ENCODE assay signal across 14 cellular contexts in genomic region chr22:39401301-39401631, GRCh38. TPM values are rescaled to one million over a fixed set of nuclear protein-coding genes. Genes with fewer than 3 reads are reported as not detected.
DNase-seq lines count a peak whose midpoint lies in the region; ATAC-seq and TF ChIP-seq lines count a peak whose summit lies in the region.
"Had no signal": no experiment of that assay in that cellular context is flagged by ENCODE, and none has a peak within 500 bp of the region (broad histone marks: within the 10 kb centered on the region; RNA-seq: fewer than 3 reads in every experiment).

No MANE protein-coding gene starts in this region.

- peaks cover 24% of the 10 kb centered on the region for H3K79me2 ChIP-seq in PC-9 (ENCODE audit: low read depth)

- H3K4me2 ChIP-seq in PC-9: peak overlapping the region; percentile 99; the same call in 1 of the 2 replicates

- no peaks in the 10 kb centered on the region for H4K20me1 ChIP-seq in PC-9 (ENCODE audit: insufficient read depth)

- no peaks in the 10 kb centered on the region for H3F3A ChIP-seq in PC-9 (ENCODE audit: insufficient read depth, low read depth)

- ATAC-seq in GM18505 (IDR thresholded peaks at IDR 0.05; ENCODE audit: unreplicated experiment): no peak
- ATAC-seq: A549 had no signal

- no peak overlapping the region for H3K9ac ChIP-seq in endodermal cell (ENCODE audit: extremely low read depth, low read length, poor library complexity, severe bottlenecking)

- no peaks in the 10 kb centered on the region for H3K9me3 Mint-ChIP-seq in activated CD4-positive, alpha-beta T cell treated with anti-CD3 and anti-CD28 coated beads, Interleukin-2, amount 10 ng/mL, durations not matched to agents 24 days and 14 days
- H3K9me3 Mint-ChIP-seq in endodermal cell (no peaks in the 10 kb centered on the region), progenitor cell of endocrine pancreas (ENCODE audit: low read depth) (no peaks in the 10 kb centered on the region)

- no peaks in the 10 kb centered on the region for H3K27me3 Mint-ChIP-seq in activated CD4-positive, alpha-beta T cell treated with anti-CD3 and anti-CD28 coated beads, Interleukin-2, amount 10 ng/mL, durations not matched to agents 24 days and 14 days
- no peaks in the 10 kb centered on the region for H3K27me3 Mint-ChIP-seq in endodermal cell (ENCODE audit: insufficient read depth)
- H3K27me3 Mint-ChIP-seq in progenitor cell of endocrine pancreas: no peaks in the 10 kb centered on the region

- intact Hi-C loops in activated CD4-positive, alpha-beta T cell treated with anti-CD3 and anti-CD28 coated beads, Interleukin-2, amount 10 ng/mL, durations not matched to agents 24 days and 14 days (cut with micrococcal nuclease): no loop called here
- intact Hi-C loops in PC-9 (cut with micrococcal nuclease; ENCODE audit: unreplicated experiment): no loop called here

- H3K4me3 ChIP-seq in PC-9: no peak overlapping the region
- H3K4me3 ChIP-seq in endodermal cell (ENCODE audit: low read length): no peak overlapping the region
- H3K4me3 ChIP-seq: A549 had no signal

- WGBS in endodermal cell (ENCODE audit: insufficient coverage in 1 of 2, insufficient read length in 1 of 2), 2 experiments: 94 to 95% methylated on average over 3 to 4 of the region's 4 CpGs

- H3K4me1 ChIP-seq in PC-9 (replicated peaks; ENCODE audit: insufficient read depth) (peaks cover 6% of the 10 kb centered on the region), endodermal cell (ENCODE audit: control insufficient read depth, insufficient read depth, low read length) (peaks cover 8% of the 10 kb centered on the region)

- CTCF ChIA-PET in PC-9 (lab: Charles Lee): interaction anchor here (0.6 kb wide), 1 partner anchor 159 kb away, joined by 4 read pairs; no protein-coding TSS in a partner anchor

- H3K36me3 Mint-ChIP-seq in activated CD4-positive, alpha-beta T cell treated with anti-CD3 and anti-CD28 coated beads, Interleukin-2, amount 10 ng/mL, durations not matched to agents 24 days and 14 days (ENCODE audit: low read depth): peaks cover 31% of the 10 kb centered on the region
- H3K36me3 Mint-ChIP-seq in endodermal cell (ENCODE audit: low read depth): peaks cover 17% of the 10 kb centered on the region
- peaks cover 3% of the 10 kb centered on the region for H3K36me3 Mint-ChIP-seq in progenitor cell of endocrine pancreas (ENCODE audit: insufficient read depth)

- no peak overlapping the region for H2AFZ ChIP-seq in PC-9

- TF ChIP-seq CTCF in PC-9 (conservative IDR thresholded peaks at IDR 0.05) (no peak), endodermal cell (conservative IDR thresholded peaks at IDR 0.05) (no peak), progenitor cell of endocrine pancreas (IDR thresholded peaks at IDR 0.05; ENCODE audit: unreplicated experiment) (no peak)

- H3K9me2 ChIP-seq in PC-9 (ENCODE audit: insufficient read depth): no peaks in the 10 kb centered on the region

- no TSS peak for BruUV-seq in PC-9 (replicated peaks; lab: Mats Ljungman, UMichigan)

- H3K4me3 Mint-ChIP-seq in activated CD4-positive, alpha-beta T cell treated with anti-CD3 and anti-CD28 coated beads, Interleukin-2, amount 10 ng/mL, durations not matched to agents 24 days and 14 days: peak overlapping the region; percentile 90
- H3K4me3 Mint-ChIP-seq in endodermal cell: peak overlapping the region; percentile 82
- peak overlapping the region; percentile 92 for H3K4me3 Mint-ChIP-seq in progenitor cell of endocrine pancreas (ENCODE audit: low read depth)

- DNase-seq in activated CD4-positive, alpha-beta T cell treated with anti-CD3 and anti-CD28 coated beads, Interleukin-2, amount 10 ng/mL, durations not matched to agents 24 days and 14 days: no peak
- DNase-seq in activated CD4-positive, alpha-beta T cell treated with anti-CD3 and anti-CD28 coated beads, Interleukin-2, amount 50 U/mL, for 1 hour: no peak
- DNase-seq in PC-9 (no peak), endodermal cell (no peak), progenitor cell of endocrine pancreas (ENCODE audit: low spot score, unreplicated experiment) (no peak), NCI-H510A treated with DMSO at 0.1 percent for 48 hours (lab: John Stamatoyannopoulos, UW) (no peak), 8988T (no peak)
- DNase-seq: activated effector memory CD4-positive, alpha-beta T cell treated with Interleukin-2 at 50 U/mL for 16 hours; kidney glomerular epithelial cell; NCI-H2171 had no signal

- H3K4me1 Mint-ChIP-seq in activated CD4-positive, alpha-beta T cell treated with anti-CD3 and anti-CD28 coated beads, Interleukin-2, amount 10 ng/mL, durations not matched to agents 24 days and 14 days: peaks cover 30% of the 10 kb centered on the region
- H3K4me1 Mint-ChIP-seq in endodermal cell: peaks cover 9% of the 10 kb centered on the region
- H3K4me1 Mint-ChIP-seq in progenitor cell of endocrine pancreas (ENCODE audit: low read depth): peaks cover 8% of the 10 kb centered on the region

- POLR2A ChIA-PET in PC-9 (lab: Charles Lee; ENCODE audit: unreplicated experiment): interaction anchor here (0.7 kb wide), 1 partner anchor 806 kb away, joined by 3 read pairs; no protein-coding TSS in a partner anchor

- H3K27ac ChIP-seq in PC-9 (no peak overlapping the region), endodermal cell (ENCODE audit: low read depth, low read length) (no peak overlapping the region)
- H3K27ac ChIP-seq: A549, SJSA1, VCaP had no signal

- H3K27me3 ChIP-seq in PC-9 (ENCODE audit: insufficient read depth, low read depth) (no peaks in the 10 kb centered on the region), endodermal cell (ENCODE audit: control insufficient read depth, insufficient read depth, low read length, poor library complexity, severe bottlenecking) (no peaks in the 10 kb centered on the region)
- H3K27me3 ChIP-seq: SJSA1 had no signal

- H3K9me3 ChIP-seq in PC-9 (ENCODE audit: insufficient read depth, low read depth): no peaks in the 10 kb centered on the region
- H3K9me3 ChIP-seq in endodermal cell (ENCODE audit: control insufficient read depth, low read length): no peaks in the 10 kb centered on the region
- H3K9me3 ChIP-seq: A549, SJSA1 had no signal

- no peak overlapping the region for H3K27ac Mint-ChIP-seq in activated CD4-positive, alpha-beta T cell treated with anti-CD3 and anti-CD28 coated beads, Interleukin-2, amount 10 ng/mL, durations not matched to agents 24 days and 14 days
- H3K27ac Mint-ChIP-seq in endodermal cell (no peak overlapping the region), progenitor cell of endocrine pancreas (peak overlapping the region; percentile 74)

- H3K36me3 ChIP-seq in PC-9 (ENCODE audit: low read depth) (no peaks in the 10 kb centered on the region), endodermal cell (ENCODE audit: control insufficient read depth, insufficient read depth, low read length) (no peaks in the 10 kb centered on the region)

- TF ChIP-seq POLR2A in GM18505 (IDR thresholded peaks at IDR 0.05; ENCODE audit: borderline replicate concordance, extremely low read depth, insufficient read depth, insufficient read length): no peak

RNA-seq across cellular contexts. Expression of gene TAB1, which starts 1.7 kb away (rescaled TPM):
- total RNA-seq in activated CD4-positive, alpha-beta T cell treated with anti-CD3 and anti-CD28 coated beads, Interleukin-2, amount 10 ng/mL, durations not matched to agents 24 days and 14 days: 24.9 and 27.0 TPM in 2 replicates
- total RNA-seq in PC-9 (2021) (39.9 and 42.8 TPM in 2 replicates), endodermal cell (10 to 100 TPM; 27.1 to 35.2 TPM), progenitor cell of endocrine pancreas (31.2 and 40.6 TPM in 2 replicates)
- 24.4 TPM for polyA plus RNA-seq in endodermal cell (2013, experiment 1 of 2)
- polyA plus RNA-seq in endodermal cell (2013, experiment 2 of 2): 22.6 TPM

RNA-seq across cellular contexts. Expression of gene SYNGR1, which starts 51.5 kb away (rescaled TPM):
- not detected in 2 replicates for total RNA-seq in activated CD4-positive, alpha-beta T cell treated with anti-CD3 and anti-CD28 coated beads, Interleukin-2, amount 10 ng/mL, durations not matched to agents 24 days and 14 days
- 12.0 and 19.1 TPM in 2 replicates for total RNA-seq in PC-9 (2021)
- 10 to 100 TPM; 19.0 to 36.3 TPM for total RNA-seq in endodermal cell
- polyA plus RNA-seq in endodermal cell (2013, experiment 1 of 2): 32.9 TPM
- 28.3 TPM for polyA plus RNA-seq in endodermal cell (2013, experiment 2 of 2)
- total RNA-seq in progenitor cell of endocrine pancreas: 36.8 and 38.0 TPM in 2 replicates

RNA-seq across cellular contexts. Expression of gene MGAT3, which starts 55.5 kb away (rescaled TPM):
- 0.90 and 1.9 TPM in 2 replicates for total RNA-seq in activated CD4-positive, alpha-beta T cell treated with anti-CD3 and anti-CD28 coated beads, Interleukin-2, amount 10 ng/mL, durations not matched to agents 24 days and 14 days
- total RNA-seq in PC-9 (2021) (not detected in 2 replicates), endodermal cell (10 to 100 TPM in 1 of 2 donors, 1 to 10 TPM in 1; 9.0 to 16.7 TPM), progenitor cell of endocrine pancreas (28.8 and 32.7 TPM in 2 replicates)
- 14.9 TPM for polyA plus RNA-seq in endodermal cell (2013, experiment 1 of 2)
- 12.0 TPM for polyA plus RNA-seq in endodermal cell (2013, experiment 2 of 2)

Comparison
In these comparisons a context has a peak if more than half of its experiments do, and no peak if none do; other contexts are left out.
1. RNA of gene SYNGR1, which starts 51.5 kb away (total RNA-seq): 36.8 to 38.0 TPM in progenitor cell of endocrine pancreas, 19.0 to 36.3 TPM in endodermal cell and 12.0 to 19.1 TPM in PC-9; not detected in activated CD4-positive, alpha-beta T cell treated with anti-CD3 and anti-CD28 coated beads, Interleukin-2, amount 10 ng/mL, durations not matched to agents 24 days and 14 days; every median in the first group is over 10 times any median in the second.
2. Peak in every context shown above with its lines, with median percentiles within 50 percentile points of each other: H3K4me3 Mint-ChIP-seq.